In genomic region chr13:111263566-111263965, GRCh38 we compare ENCODE assay signal across 30 cellular contexts.
"Had no signal": no experiment of that assay in that cellular context is flagged by ENCODE, and none has a peak within 500 bp of the region (broad histone marks: within the 10 kb centered on the region; RNA-seq: fewer than 3 reads in every experiment).

No MANE protein-coding gene starts in this region.

- H3K27ac Mint-ChIP-seq: activated B cell treated with CpG ODN at 0.5 μM for 24 hours; activated CD4-positive, alpha-beta memory T cell treated with anti-CD3 and anti-CD28 coated beads for 36 hours; activated CD4-positive, alpha-beta T cell treated with anti-CD3 and anti-CD28 coated beads, Interleukin-2, amount 10 ng/mL, durations not matched to agents 24 days and 14 days; activated CD8-positive, alpha-beta T cell treated with anti-CD3 and anti-CD28 coated beads for 36 hours; activated naive CD4-positive, alpha-beta T cell treated with anti-CD3 and anti-CD28 coated beads for 36 hours; activated T-cell treated with anti-CD3 and anti-CD28 coated beads, Interleukin-2, amount 50 U/mL, for 72 hours; activated T-helper 1 cell treated with anti-CD3 and anti-CD28 coated beads, Interleukin-12 subunit alpha, Interleukin-12 subunit beta, Interleukin-2, Interleukin-4 antibody, amounts not matched to agents 30 ng/mL and 10 ng/mL and 1 ng/mL, durations not matched to agents 14 hours and 24 hours and 36 hours; T-helper 1 cell treated with Interleukin-12 subunit alpha and Interleukin-12 subunit beta and Interleukin-4 antibody, amounts not matched to agents 30 μg/mL and 1 μg/mL, for 36 hours; T-helper 2 cell treated with Interferon-gamma antibody and Interleukin-4, amounts not matched to agents 5 μg/mL and 100 μg/mL, for 36 hours had no signal

- ATAC-seq: activated CD8-positive, alpha-beta T cell treated with anti-CD3 and anti-CD28 coated beads for 36 hours; activated naive CD4-positive, alpha-beta T cell treated with anti-CD3 and anti-CD28 coated beads, Interleukin-2, amount 50 U/mL, for 72 hours; activated T-cell treated with anti-CD3 and anti-CD28 coated beads, Interleukin-2, amount 50 U/mL, for 72 hours; activated T-helper 17 cell treated with anti-CD3 and anti-CD28 coated beads, Interleukin-2, amount 50 U/mL, for 72 hours had no signal

- H3K4me1 Mint-ChIP-seq: activated B cell treated with CpG ODN at 0.5 μM for 24 hours had no signal

- H3K27me3 Mint-ChIP-seq: activated B cell treated with CpG ODN at 0.5 μM for 24 hours; activated CD4-positive, alpha-beta memory T cell treated with anti-CD3 and anti-CD28 coated beads for 36 hours; activated CD4-positive, alpha-beta T cell treated with anti-CD3 and anti-CD28 coated beads, Interleukin-2, amount 10 ng/mL, durations not matched to agents 24 days and 14 days; activated CD8-positive, alpha-beta T cell treated with anti-CD3 and anti-CD28 coated beads for 36 hours; activated T-helper 17 cell treated with anti-CD3 and anti-CD28 coated beads, Interleukin-2, amount 50 U/mL, for 72 hours; brain; central memory CD8-positive, alpha-beta T cell had no signal

- DNase-seq: activated B cell treated with CpG ODN at 0.5 μM for 24 hours; activated CD4-positive, alpha-beta memory T cell treated with anti-CD3 and anti-CD28 coated beads for 36 hours; activated CD4-positive, alpha-beta T cell treated with anti-CD3 and anti-CD28 coated beads for 4 hours; activated CD4-positive, alpha-beta T cell treated with anti-CD3 and anti-CD28 coated beads, Interleukin-2, amount 10 ng/mL, durations not matched to agents 24 days and 14 days; activated CD4-positive, alpha-beta T cell treated with anti-CD3 and anti-CD28 coated beads, Interleukin-2, amount 50 U/mL, for 1 hour; activated CD4-positive, alpha-beta T cell treated with anti-CD3 and anti-CD28 coated beads, Interleukin-2, amount 50 U/mL, for 4 hours; activated CD4-positive, CD25-positive, alpha-beta regulatory T cell treated with anti-CD3 and anti-CD28 coated beads, Interleukin-2, amount 50 U/mL, for 72 hours; activated CD8-positive, alpha-beta memory T cell treated with anti-CD3 and anti-CD28 coated beads, Interleukin-2, amount 50 U/mL, for 4 hours; activated CD8-positive, alpha-beta T cell treated with anti-CD3 and anti-CD28 coated beads for 36 hours; activated effector memory CD4-positive, alpha-beta T cell treated with anti-CD3 and anti-CD28 coated beads, Interleukin-2, amount 50 U/mL, for 16 hours; activated gamma-delta T cell treated with Interleukin-2 at 50 U/mL for 16 hours; activated naive CD4-positive, alpha-beta T cell; activated naive CD4-positive, alpha-beta T cell treated with anti-CD3 and anti-CD28 coated beads for 36 hours; activated naive CD4-positive, alpha-beta T cell treated with anti-CD3 and anti-CD28 coated beads, Interleukin-2, amount 50 U/mL, for 16 hours; activated T-cell treated with anti-CD3 and anti-CD28 coated beads for 4 hours; activated T-cell treated with anti-CD3 and anti-CD28 coated beads, Interleukin-2, amount 50 U/mL, for 1 hour; activated T-cell treated with anti-CD3 and anti-CD28 coated beads, Interleukin-2, amount 50 U/mL, for 72 hours; amygdala; anterior cingulate cortex; cerebellar nuclear complex; T-helper 1 cell; T-helper 2 cell; T-helper 9 cell had no signal

- H3K9me3 Mint-ChIP-seq: activated T-helper 17 cell treated with anti-CD3 and anti-CD28 coated beads, Interleukin-2, amount 50 U/mL, for 72 hours had no signal

- H3K4me3 Mint-ChIP-seq: activated B cell treated with CpG ODN at 0.5 μM for 24 hours; activated CD4-positive, alpha-beta memory T cell treated with anti-CD3 and anti-CD28 coated beads for 36 hours; activated CD4-positive, alpha-beta T cell treated with anti-CD3 and anti-CD28 coated beads, Interleukin-2, amount 10 ng/mL, durations not matched to agents 24 days and 14 days; activated CD8-positive, alpha-beta T cell treated with anti-CD3 and anti-CD28 coated beads for 36 hours; activated naive CD4-positive, alpha-beta T cell treated with anti-CD3 and anti-CD28 coated beads for 36 hours; activated T-cell treated with anti-CD3 and anti-CD28 coated beads, Interleukin-2, amount 50 U/mL, for 72 hours; activated T-helper 1 cell treated with anti-CD3 and anti-CD28 coated beads, Interleukin-12 subunit alpha, Interleukin-12 subunit beta, Interleukin-2, Interleukin-4 antibody, amounts not matched to agents 30 ng/mL and 10 ng/mL and 1 ng/mL, durations not matched to agents 14 hours and 24 hours and 36 hours; activated T-helper 17 cell treated with anti-CD3 and anti-CD28 coated beads, Interleukin-2, amount 50 U/mL, for 72 hours; brain; central memory CD8-positive, alpha-beta T cell; T-helper 1 cell treated with Interleukin-12 subunit alpha and Interleukin-12 subunit beta and Interleukin-4 antibody, amounts not matched to agents 30 μg/mL and 1 μg/mL, for 36 hours; T-helper 2 cell treated with Interferon-gamma antibody and Interleukin-4, amounts not matched to agents 5 μg/mL and 100 μg/mL, for 36 hours had no signal
